ENCODE assay signal across 11 cellular contexts in the genomic region with DNA sequence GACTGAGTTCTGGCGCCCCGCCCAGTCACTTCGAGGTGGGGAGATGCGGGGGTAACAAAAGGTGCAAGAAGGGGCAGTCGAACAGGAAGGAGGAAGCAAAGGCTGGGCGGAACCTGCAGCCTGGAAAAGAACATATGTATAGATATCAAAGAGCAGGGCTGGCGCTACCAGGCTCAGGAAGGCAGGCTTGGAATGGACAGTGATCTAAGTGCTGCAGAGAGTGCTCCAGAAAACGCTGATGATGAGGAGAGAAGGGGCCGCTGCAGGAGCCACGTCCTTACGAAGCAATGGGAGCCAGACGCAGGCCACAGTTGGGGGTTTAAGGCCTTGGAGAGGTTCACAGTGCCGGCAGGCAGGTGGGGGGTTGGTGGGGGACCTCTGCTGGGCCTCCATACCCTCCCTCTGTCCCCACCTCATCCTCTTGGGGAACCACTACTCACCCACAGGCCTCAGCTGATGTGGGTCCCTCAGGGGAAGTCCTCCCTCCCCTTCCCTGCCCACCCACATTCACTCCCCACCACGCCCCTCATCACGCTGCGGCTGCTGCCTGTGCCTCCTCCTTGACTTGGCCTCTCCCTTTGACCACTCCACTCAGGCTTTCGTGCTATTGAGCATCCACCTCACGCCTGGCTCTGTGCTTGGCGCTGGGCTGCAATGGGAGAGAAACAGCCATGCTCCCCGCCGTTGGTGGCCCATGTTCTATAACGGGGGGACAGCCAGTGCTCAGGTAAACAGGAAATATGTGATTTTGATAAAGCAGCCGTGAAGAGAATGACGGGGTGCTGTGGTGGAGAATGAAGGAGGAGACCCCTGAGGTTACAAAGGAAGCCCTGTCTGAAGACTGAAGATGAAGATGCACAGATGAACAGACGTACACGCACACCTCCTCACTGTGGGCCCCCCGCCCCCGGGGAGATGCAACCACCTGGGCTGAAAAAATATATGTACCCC. TPM values are rescaled to one million over a fixed set of nuclear protein-coding genes. Genes with fewer than 3 reads are reported as not detected.
DNase-seq lines count a peak whose midpoint lies in the region; ATAC-seq, FAIRE-seq and TF ChIP-seq lines count a peak whose summit lies in the region.
"Had no signal": no experiment of that assay in that cellular context is flagged by ENCODE, and none has a peak within 500 bp of the region (broad histone marks: within the 10 kb centered on the region; RNA-seq: fewer than 3 reads in every experiment).

No MANE protein-coding gene starts in this region.

- TF ChIP-seq EP300 in HepG2 (IDR thresholded peaks at IDR 0.05; ENCODE audit: low read depth in 2 of 2, low read length in 2 of 2) (no peak), HepG2 (CRISPR knock-in tag; IDR thresholded peaks at IDR 0.05; ENCODE audit: borderline replicate concordance) (no peak)

- no peak overlapping the region for H3K27ac ChIP-seq in HepG2 (ENCODE audit: extremely low read length, insufficient read depth, low read length)
- no peak overlapping the region for H3K27ac ChIP-seq in SJCRH30

- no peaks in the 10 kb centered on the region for H3K79me2 ChIP-seq in HepG2 (ENCODE audit: insufficient read depth, low read length)

- WGBS in HepG2 (ENCODE audit: low lambda C conversion rate) = 97% methylated on average over 28 of the region's 28 CpGs

- TF ChIP-seq RAD21 in HepG2 (CRISPR knock-in tag; IDR thresholded peaks at IDR 0.05) = no peak

- in situ Hi-C loops in HepG2 (cut with HindIII; ENCODE audit: extremely low pct_ligation_motif_present, low pct_unique_long_range_greater_than_20kb) = no loop called here

- POLR2A ChIA-PET in HepG2 (lab: Yijun Ruan, JAX) = no interaction called here

- peaks cover 8% of the 10 kb centered on the region for H3K4me1 Mint-ChIP-seq in activated T-cell treated with anti-CD3 and anti-CD28 coated beads, Interleukin-2, amount 50 U/mL, for 4 hours (ENCODE audit: low read depth)
- H3K4me1 Mint-ChIP-seq in stimulated activated naive CD8-positive, alpha-beta T cell treated with anti-CD3 and anti-CD28 coated beads, Interleukin-15, amount 100 ng/mL, for 72 hours = peaks cover 15% of the 10 kb centered on the region

- H3K27me3 Mint-ChIP-seq in activated T-cell treated with anti-CD3 and anti-CD28 coated beads, Interleukin-2, amount 50 U/mL, for 4 hours (ENCODE audit: low read depth) = no peaks in the 10 kb centered on the region
- no peaks in the 10 kb centered on the region for H3K27me3 Mint-ChIP-seq in stimulated activated naive CD8-positive, alpha-beta T cell treated with anti-CD3 and anti-CD28 coated beads, Interleukin-15, amount 100 ng/mL, for 72 hours

- no peak overlapping the region for H3K4me2 ChIP-seq in HepG2 (ENCODE audit: low read depth, low read length)

- H3K4me1 ChIP-seq in HepG2 (ENCODE audit: insufficient read depth, low read length) = peaks cover 5% of the 10 kb centered on the region; the same call in 1 of the 2 replicates
- peaks cover 12% of the 10 kb centered on the region for H3K4me1 ChIP-seq in SJCRH30

- no peaks in the 10 kb centered on the region for H3K27me3 ChIP-seq in HepG2 (ENCODE audit: control insufficient read depth in 1 of 2, insufficient read depth in 2 of 2, low read length in 2 of 2)
- no peaks in the 10 kb centered on the region for H3K27me3 ChIP-seq in SJCRH30

- BruUV-seq in HepG2 (replicated peaks; lab: Mats Ljungman, UMichigan) = no TSS peak

- H3K27ac Mint-ChIP-seq in stimulated activated naive CD8-positive, alpha-beta T cell treated with anti-CD3 and anti-CD28 coated beads, Interleukin-15, amount 100 ng/mL, for 72 hours = peak overlapping the region; percentile 64 to 96

- H3K9me3 ChIP-seq in HepG2 (ENCODE audit: low read length) (no peaks in the 10 kb centered on the region), SJCRH30 (replicated peaks) (no peaks in the 10 kb centered on the region)

- no peaks in the 10 kb centered on the region for H4K20me1 ChIP-seq in HepG2 (ENCODE audit: insufficient read depth, low read length)

- DNase-seq in NCI-H226 (peak; percentile 32), HepG2 (ENCODE audit: low spot score) (no peak), SJCRH30 (no peak), cortex of kidney (lab: John Stamatoyannopoulos, UW) (no peak), midbrain (lab: John Stamatoyannopoulos, UW) (no peak)
- no peak for DNase-seq in activated T-cell treated with anti-CD3 and anti-CD28 coated beads, Interleukin-2, amount 50 U/mL, for 4 hours
- DNase-seq in stimulated activated naive CD8-positive, alpha-beta T cell treated with anti-CD3 and anti-CD28 coated beads, Interleukin-15, amount 100 ng/mL, for 72 hours = peak; percentile 21 to 23
- DNase-seq: NCI-H2227 treated with DMSO at 0.1 percent for 48 hours, T1000 had no signal

- H2AFZ ChIP-seq in HepG2 (ENCODE audit: low read length) = no peak overlapping the region

- CTCF ChIA-PET in HepG2 (lab: Yijun Ruan, JAX; ENCODE audit: low intra/inter-chr PET ratio, low total read pairs) = no interaction called here

- H3K36me3 Mint-ChIP-seq in activated T-cell treated with anti-CD3 and anti-CD28 coated beads, Interleukin-2, amount 50 U/mL, for 4 hours (ENCODE audit: insufficient read depth) = peaks cover 15% of the 10 kb centered on the region

- H3K9ac ChIP-seq in HepG2 (ENCODE audit: insufficient read depth, low read depth, low read length) = no peak overlapping the region

- peak; percentile 63 to 71 for ATAC-seq in activated T-cell treated with anti-CD3 and anti-CD28 coated beads, Interleukin-2, amount 50 U/mL, for 4 hours
- ATAC-seq in HepG2 (no peak), GM18870 (IDR thresholded peaks at IDR 0.05; ENCODE audit: unreplicated experiment) (no peak)
- ATAC-seq in stimulated activated naive CD8-positive, alpha-beta T cell treated with anti-CD3 and anti-CD28 coated beads, Interleukin-15, amount 100 ng/mL, for 72 hours = peak; percentile 72

- H3K9me3 Mint-ChIP-seq in activated T-cell treated with anti-CD3 and anti-CD28 coated beads, Interleukin-2, amount 50 U/mL, for 4 hours = no peaks in the 10 kb centered on the region
- H3K9me3 Mint-ChIP-seq in stimulated activated naive CD8-positive, alpha-beta T cell treated with anti-CD3 and anti-CD28 coated beads, Interleukin-15, amount 100 ng/mL, for 72 hours = no peaks in the 10 kb centered on the region

- TF ChIP-seq POLR2A in HepG2 (IDR thresholded peaks at IDR 0.05; ENCODE audit: insufficient read depth in 1 of 2, low read depth in 2 of 2, low read length in 2 of 2) = no peak

- no peak for FAIRE-seq in HepG2 (lab: Jason Lieb, UNC)
- FAIRE-seq: islet of Langerhans had no signal

- intact Hi-C loops in HepG2 (cut with micrococcal nuclease; ENCODE audit: unreplicated experiment) = no loop called here

- H3K36me3 ChIP-seq in HepG2 (replicated peaks in 1 of 2; ENCODE audit: control insufficient read depth in 1 of 2, insufficient read depth in 2 of 2, low read length in 2 of 2) (peaks cover 35 to 80% of the 10 kb centered on the region in 2 experiments), SJCRH30 (no peaks in the 10 kb centered on the region)

- H3K4me3 Mint-ChIP-seq in activated T-cell treated with anti-CD3 and anti-CD28 coated beads, Interleukin-2, amount 50 U/mL, for 4 hours = no peak overlapping the region
- H3K4me3 Mint-ChIP-seq in stimulated activated naive CD8-positive, alpha-beta T cell treated with anti-CD3 and anti-CD28 coated beads, Interleukin-15, amount 100 ng/mL, for 72 hours = peak overlapping the region; percentile 65 to 72

- no peak overlapping the region for H3K4me3 ChIP-seq in HepG2 (replicated peaks in 1 of 3; ENCODE audit: insufficient read depth in 1 of 3, low read depth in 2 of 3, low read length in 3 of 3)
- no peak overlapping the region for H3K4me3 ChIP-seq in SJCRH30

- no peak for TF ChIP-seq CTCF in HepG2 (CRISPR knock-in tag; IDR thresholded peaks at IDR 0.05)

TF ChIP-seq in HepG2, 621 proteins besides CTCF, POLR2A, EP300 and RAD21 (continues in another document):
- peak; percentile 58 for TF ChIP-seq AGO2 (optimal IDR thresholded peaks at IDR 0.05; ENCODE audit: low read depth, low read length)
- TF ChIP-seq RBM22 (optimal IDR thresholded peaks at IDR 0.05; ENCODE audit: low read length) = peak; percentile 1

RNA-seq across cellular contexts. Expression of a gene that starts 40.5 kb away (rescaled TPM):
- total RNA-seq in activated T-cell treated with anti-CD3 and anti-CD28 coated beads, Interleukin-2, amount 50 U/mL, for 4 hours = 100 to 1,000 TPM in 1 of 3 donors, 10 to 100 TPM in 2; 89.6 to 105 (median 95.3) TPM
- 83.6 and 107 TPM in 2 replicates for total RNA-seq in HepG2 (2016; rRNA removed; fragmentation: Illumina TruSeq; extraction: Trizol)
- 33.3 and 37.4 TPM in 2 replicates for total RNA-seq in HepG2 (2016; cell fraction: cytosol; rRNA removed; fragmentation: Illumina TruSeq; extraction: Trizol; ENCODE audit: low read depth)
- 76.9 and 117 TPM in 2 replicates for total RNA-seq in HepG2 (2016; cell fraction: insoluble cytoplasmic fraction; rRNA removed; fragmentation: Illumina TruSeq; extraction: Trizol)
- 30.1 and 30.8 TPM in 2 replicates for total RNA-seq in HepG2 (2016; cell fraction: membrane; rRNA removed; fragmentation: Illumina TruSeq; extraction: Trizol)
- total RNA-seq in HepG2 (2016; cell fraction: nucleus; rRNA removed; fragmentation: Illumina TruSeq; extraction: Trizol) = 29.9 and 31.6 TPM in 2 replicates
- 60.0 and 61.2 TPM in 2 replicates for polyA plus RNA-seq in HepG2 (2011; rRNA removed)
- 63.1 and 67.2 TPM in 2 replicates for polyA plus RNA-seq in HepG2 (2011; cell fraction: cytosol; rRNA removed)
- 19.5 and 21.3 TPM in 2 replicates for polyA plus RNA-seq in HepG2 (2011; cell fraction: nucleus; rRNA removed)
- polyA plus RNA-seq in HepG2 (2012) = 45.5 and 54.3 TPM in 2 replicates
- polyA plus RNA-seq in HepG2 (2016; cell fraction: cytosol; fragmentation: Illumina TruSeq; extraction: Trizol; ENCODE audit: low read depth) = 32.2 and 38.5 TPM in 2 replicates
- 125 and 151 TPM in 2 replicates for polyA plus RNA-seq in HepG2 (2016; cell fraction: insoluble cytoplasmic fraction; fragmentation: Illumina TruSeq; extraction: Trizol; ENCODE audit: low read depth)
- polyA plus RNA-seq in HepG2 (2016; cell fraction: membrane; fragmentation: Illumina TruSeq; extraction: Trizol; ENCODE audit: low read depth) = 30.7 and 36.9 TPM in 2 replicates
- 58.3 and 63.6 TPM in 2 replicates for polyA plus RNA-seq in HepG2 (2016; cell fraction: nucleus; fragmentation: Illumina TruSeq; extraction: Trizol; ENCODE audit: insufficient read depth, low read depth)
- polyA minus RNA-seq in HepG2 (2011; rRNA and poly(A)+ RNA removed; ENCODE audit: low replicate concordance) = 31.1 and 88.5 TPM in 2 replicates
- polyA minus RNA-seq in HepG2 (2011; cell fraction: cytosol; rRNA and poly(A)+ RNA removed) = 12.4 and 13.4 TPM in 2 replicates
- 6.7 and 7.5 TPM in 2 replicates for polyA minus RNA-seq in HepG2 (2011; cell fraction: nucleus; rRNA and poly(A)+ RNA removed)
- 65.6 and 71.2 TPM in 2 replicates for total RNA-seq in SJCRH30 (2014; rRNA removed; shearing (Covaris generic))

Comparison
In these comparisons a context has a peak if more than half of its experiments do, and no peak if none do; other contexts are left out.
1. DNase-seq: peak in NCI-H226 (single experiment) and stimulated activated naive CD8-positive, alpha-beta T cell treated with anti-CD3 and anti-CD28 coated beads, Interleukin-15, amount 100 ng/mL, for 72 hours (2 of 2); none in activated T-cell treated with anti-CD3 and anti-CD28 coated beads, Interleukin-2, amount 50 U/mL, for 4 hours (single experiment), HepG2 (single experiment), SJCRH30 (0 of 2), cortex of kidney (single experiment) and midbrain (single experiment).
2. ATAC-seq: peak in activated T-cell treated with anti-CD3 and anti-CD28 coated beads, Interleukin-2, amount 50 U/mL, for 4 hours (2 of 2) and stimulated activated naive CD8-positive, alpha-beta T cell treated with anti-CD3 and anti-CD28 coated beads, Interleukin-15, amount 100 ng/mL, for 72 hours (single experiment); none in HepG2 (single experiment) and GM18870 (single experiment).